In genomic region chr1:39738622-39739366, GRCh38 we compare ENCODE assay signal across 8 cellular contexts. TPM values are rescaled to one million over a fixed set of nuclear protein-coding genes. Genes with fewer than 3 reads are reported as not detected.
DNase-seq lines count a peak whose midpoint lies in the region; ATAC-seq, FAIRE-seq and TF ChIP-seq lines count a peak whose summit lies in the region.

TSS of gene PPIE (plus strand) at chr1:39738882. CDS start at chr1:39738901, 19 bp downstream.

- peak; percentile 93 for ATAC-seq in HG02588 (IDR thresholded peaks at IDR 0.05; ENCODE audit: unreplicated experiment)
- ATAC-seq in Right ventricle myocardium superior (ENCODE audit: poor library complexity), result peak; percentile 99
- ATAC-seq in pancreas, result peak; percentile 95 to 99 (median 98)

- peak within 1 kb of the TSS; percentile 38 to 58 (median 48) for H3K27ac ChIP-seq in pancreas
- H3K27ac ChIP-seq in thyroid gland, result peak within 1 kb of the TSS in 2 of 3 donors; percentile 39 to 56

- H3K9ac ChIP-seq in ES-I3 (ENCODE audit: low read depth, low read length), result peak within 1 kb of the TSS; percentile 83

- TF ChIP-seq POLR2A in thyroid gland (IDR thresholded peaks at IDR 0.05), result peak in 1 of 2 donors; percentile 67

- peak within 1 kb of the TSS; percentile 46 to 91 (median 84) for H3K4me3 ChIP-seq in pancreas
- peak within 1 kb of the TSS; percentile 31 to 70 (median 41) for H3K4me3 ChIP-seq in thyroid gland (replicated peaks in 1 of 3)

- intact Hi-C loops in Right ventricle myocardium superior (cut with DNase I), result no loop called here
- intact Hi-C loops in pancreas (cut with DNase I), result no loop called here
- intact Hi-C loops in thyroid gland (cut with DNase I), result no loop called here

- peak; percentile 92 to 97 (median 97) for DNase-seq in NCI-H1417 (lab: John Stamatoyannopoulos, UW)
- peak; percentile 86 for DNase-seq in SW480 (ENCODE audit: low spot score)
- peak; percentile 97 for DNase-seq in activated naive CD8-positive, alpha-beta T cell treated with anti-CD3 and anti-CD28 coated beads, Interleukin-2, amount 50 U/mL, for 16 hours (ENCODE audit: low read depth, low spot score)
- peak; percentile 98 for DNase-seq in Right ventricle myocardium superior
- DNase-seq in pancreas, result peak; percentile 90 to 97 (median 96)
- DNase-seq in thyroid gland, result peak; percentile 95

- FAIRE-seq in pancreas (lab: Jason Lieb, UNC), result no peak

- H3K4me1 ChIP-seq in ES-I3 (ENCODE audit: insufficient read depth, low read length), result no peaks in the 10 kb centered on the region
- peaks cover 16 to 23% (median 20%) of the 10 kb centered on the region in 3 donors for H3K4me1 ChIP-seq in pancreas
- H3K4me1 ChIP-seq in thyroid gland, result peaks cover 6 to 14% of the 10 kb centered on the region in 2 donors

- no peaks in the 10 kb centered on the region for H3K9me3 ChIP-seq in ES-I3 (ENCODE audit: control insufficient read depth, insufficient read depth, low read length)
- H3K9me3 ChIP-seq in pancreas, result no peaks in the 10 kb centered on the region
- H3K9me3 ChIP-seq in thyroid gland, result no peaks in the 10 kb centered on the region

- H3K27me3 ChIP-seq in pancreas, result no peaks in the 10 kb centered on the region
- H3K27me3 ChIP-seq in thyroid gland, result no peaks in the 10 kb centered on the region

- H3K36me3 ChIP-seq in ES-I3 (ENCODE audit: insufficient read depth, low read length) (peaks cover 8% of the 10 kb centered on the region), pancreas (peaks cover 0 to 24% (median 0%) of the 10 kb centered on the region in 3 donors), thyroid gland (peaks cover 7 to 12% of the 10 kb centered on the region in 2 donors)

- TF ChIP-seq CTCF in pancreas (IDR thresholded peaks at IDR 0.05) (no peak), thyroid gland (IDR thresholded peaks at IDR 0.05) (no peak)

- WGBS in pancreas, 2 donors, result 1% methylated on average over 48 to 52 of the region's 52 CpGs
- WGBS in thyroid gland, 2 donors, result 0 to 2% methylated on average over 40 to 44 of the region's 52 CpGs

RNA-seq across cellular contexts. Expression of gene PPIE, which starts in this region (rescaled TPM):
- total RNA-seq in Right ventricle myocardium superior (27.9 TPM), pancreas (10 to 100 TPM; 18.1 to 36.8 (median 27.1) TPM), thyroid gland (10 to 100 TPM; 47.1 to 52.7 (median 50.9) TPM)
- 10 to 100 TPM; 23.7 to 42.5 TPM for polyA plus RNA-seq in pancreas

Comparison
In these comparisons a context has a peak if more than half of its experiments do, and no peak if none do; other contexts are left out.
1. Peak in every context shown above with its lines: DNase-seq, ATAC-seq, H3K4me3 ChIP-seq and H3K27ac ChIP-seq.